Comparison of ENCODE assay signal across 7 cellular contexts in genomic region chr19:45791744-45792481, GRCh38. TPM values are rescaled to one million over a fixed set of nuclear protein-coding genes. Genes with fewer than 3 reads are reported as not detected.
A peak's percentile ranks its signal among the peaks of the same experiment; 100 is the strongest.
DNase-seq lines count a peak whose midpoint lies in the region; ATAC-seq, FAIRE-seq and TF ChIP-seq lines count a peak whose summit lies in the region.

No MANE protein-coding gene starts in this region.

- H2AFZ ChIP-seq in mammary epithelial cell (ENCODE audit: low read depth, low read length): peak overlapping the region; percentile 86

- no peaks in the 10 kb centered on the region for H3K9me3 ChIP-seq in mammary epithelial cell (replicated peaks; ENCODE audit: insufficient read depth, low read length)
- no peaks in the 10 kb centered on the region for H3K9me3 ChIP-seq in muscle layer of colon (ENCODE audit: low read length)

- no peak for TF ChIP-seq CTCF in mammary epithelial cell (conservative IDR thresholded peaks at IDR 0.05 in 1 of 2, IDR thresholded peaks at IDR 0.05 in 1 of 2; ENCODE audit: extremely low read depth in 1 of 2, insufficient read depth in 1 of 2, low read depth in 1 of 2, low read length in 2 of 2)

- H4K20me1 ChIP-seq in mammary epithelial cell (ENCODE audit: insufficient read depth, low read length): no peaks in the 10 kb centered on the region

- no TSS peak for BruUV-seq in mammary epithelial cell (replicated peaks; lab: Mats Ljungman, UMichigan)

- in situ Hi-C loops in mammary epithelial cell (cut with MboI; ENCODE audit: low sequenced_read_pairs in 2 of 2): no loop called here

- H3K4me1 ChIP-seq in mammary epithelial cell (ENCODE audit: insufficient read depth, low read length): peaks cover 12% of the 10 kb centered on the region
- H3K4me1 ChIP-seq in muscle layer of colon (ENCODE audit: insufficient read depth, low read length): peaks cover 12% of the 10 kb centered on the region

- peak overlapping the region; percentile 47 to 94 (median 83) for H3K4me3 ChIP-seq in mammary epithelial cell (replicated peaks in 1 of 3; ENCODE audit: insufficient read depth in 1 of 3, low read depth in 2 of 3, low read length in 3 of 3)
- peak overlapping the region; percentile 65 to 78 for H3K4me3 ChIP-seq in muscle layer of colon (ENCODE audit: low read depth in 1 of 2, low read length in 2 of 2)

- CTCF ChIA-PET in mammary epithelial cell (lab: Charles Lee; ENCODE audit: low non-redundant PET): interaction anchor here (0.6 kb wide), 1 partner anchor 9 kb away, joined by 3 read pairs; no protein-coding TSS in a partner anchor

- H3K4me2 ChIP-seq in mammary epithelial cell (ENCODE audit: insufficient read depth, low read depth, low read length): peak overlapping the region; percentile 86

- dilution Hi-C loops in mammary epithelial cell (cut with HindIII; ENCODE audit: low sequenced_read_pairs): no loop called here

- peaks cover 30% of the 10 kb centered on the region for H3K79me2 ChIP-seq in mammary epithelial cell (ENCODE audit: insufficient read depth, low read length)

- WGBS in mammary epithelial cell (ENCODE audit: low coverage, missing lambda C conversion rate): 22% methylated on average over 9 of the region's 34 CpGs

- H3K9ac ChIP-seq in mammary epithelial cell (ENCODE audit: insufficient read depth, low read length) (peak overlapping the region; percentile 66), muscle layer of colon (ENCODE audit: low read length) (peak overlapping the region; percentile 28)

- H3K27me3 ChIP-seq in mammary epithelial cell (ENCODE audit: insufficient read depth, low read length): no peaks in the 10 kb centered on the region
- no peaks in the 10 kb centered on the region for H3K27me3 ChIP-seq in muscle layer of colon (ENCODE audit: control insufficient read depth in 1 of 2, insufficient read depth in 2 of 2, low read length in 2 of 2)

- DNase-seq in GM19239 (ENCODE audit: insufficient read length, low spot score) (no peak), mammary epithelial cell (no peak), retina (no peak)

- FAIRE-seq in GM19239 (lab: Jason Lieb, UNC): peak; percentile 69

- ATAC-seq in HG03460 (IDR thresholded peaks at IDR 0.05; ENCODE audit: unreplicated experiment): peak; percentile 26
- ATAC-seq in HG02798 (IDR thresholded peaks at IDR 0.05; ENCODE audit: poor library complexity, unreplicated experiment): no peak
- no peak for ATAC-seq in HG02642 (IDR thresholded peaks at IDR 0.05; ENCODE audit: poor library complexity, unreplicated experiment)

- H3K36me3 ChIP-seq in mammary epithelial cell (ENCODE audit: insufficient read depth, low read length) (peaks cover 9% of the 10 kb centered on the region), muscle layer of colon (ENCODE audit: insufficient read depth, low read length) (peaks cover 24% of the 10 kb centered on the region)

- intact Hi-C loops in mammary epithelial cell (cut with micrococcal nuclease): loop anchor here (1.0 kb wide), 1 partner anchor 9 kb away; no protein-coding TSS in a partner anchor

- peak overlapping the region; percentile 67 for H3K27ac ChIP-seq in mammary epithelial cell (ENCODE audit: insufficient read depth, low read depth, low read length)
- peak overlapping the region; percentile 66 for H3K27ac ChIP-seq in muscle layer of colon (ENCODE audit: low read depth, low read length)

RNA-seq across cellular contexts. Expression of gene DMWD, which starts 0.7 kb away (rescaled TPM):
- total RNA-seq in mammary epithelial cell: 10 to 100 TPM; 40.0 to 56.7 TPM
- polyA plus RNA-seq in mammary epithelial cell: 17.0 TPM
- 8.7 TPM for polyA minus RNA-seq in mammary epithelial cell

RNA-seq across cellular contexts. Expression of gene DMPK, which starts 9.6 kb away (rescaled TPM):
- 10 to 100 TPM; 10.0 to 43.2 TPM for total RNA-seq in mammary epithelial cell
- 9.8 TPM for polyA plus RNA-seq in mammary epithelial cell
- 7.1 TPM for polyA minus RNA-seq in mammary epithelial cell

RNA-seq across cellular contexts. Expression of gene SIX5, which starts 22.9 kb away (rescaled TPM):
- total RNA-seq in mammary epithelial cell: 1 to 10 TPM; 4.2 to 9.6 TPM
- 4.7 TPM for polyA plus RNA-seq in mammary epithelial cell
- 7.1 TPM for polyA minus RNA-seq in mammary epithelial cell

RNA-seq across cellular contexts. Expression of gene RSPH6A, which starts 23.2 kb away (rescaled TPM):
- total RNA-seq in mammary epithelial cell: under 1 TPM; 0.17 to 0.35 TPM
- not detected for polyA plus RNA-seq in mammary epithelial cell
- 0.31 TPM for polyA minus RNA-seq in mammary epithelial cell

RNA-seq across cellular contexts. Expression of gene MEIOSIN, which starts 58.7 kb away (rescaled TPM):
- not detected for total RNA-seq in mammary epithelial cell
- 0.01 TPM for polyA plus RNA-seq in mammary epithelial cell
- not detected for polyA minus RNA-seq in mammary epithelial cell
